20 cellular contexts compared by ENCODE assay signal in the genomic region with DNA sequence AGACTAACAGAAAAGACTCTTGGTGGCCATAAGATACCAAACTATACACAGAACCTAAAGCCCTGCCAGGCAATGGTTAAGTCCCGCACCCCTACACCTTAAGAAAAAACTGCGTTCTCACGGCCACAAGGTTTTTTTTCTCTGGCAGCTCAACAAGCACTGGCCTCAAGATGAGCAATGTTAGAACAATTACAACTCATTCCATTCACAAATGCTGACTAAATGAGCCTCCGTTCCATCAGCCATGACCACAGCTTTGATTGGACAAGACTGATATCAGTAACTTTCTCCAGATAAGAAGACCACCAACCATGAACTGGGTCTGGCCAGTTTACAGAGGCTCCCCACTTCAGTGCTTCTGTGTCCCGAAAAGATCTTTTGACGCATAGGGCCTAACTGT. TPM values are rescaled to one million over a fixed set of nuclear protein-coding genes. Genes with fewer than 3 reads are reported as not detected.
DNase-seq lines count a peak whose midpoint lies in the region; FAIRE-seq and TF ChIP-seq lines count a peak whose summit lies in the region.
"Had no signal": no experiment of that assay in that cellular context is flagged by ENCODE, and none has a peak within 500 bp of the region (broad histone marks: within the 10 kb centered on the region; RNA-seq: fewer than 3 reads in every experiment).

No MANE protein-coding gene starts in this region.

- no peak for TF ChIP-seq POLR2A in ovary (IDR thresholded peaks at IDR 0.05)

- H4K20me1 ChIP-seq in astrocyte (ENCODE audit: insufficient read depth, low read length) = no peaks in the 10 kb centered on the region
- H4K20me1 ChIP-seq: BLaER1 had no signal

- peak overlapping the region; percentile 27 for H3K9ac ChIP-seq in astrocyte (ENCODE audit: low read length)
- H3K9ac ChIP-seq: BLaER1 had no signal

- DNase-seq in HCEC 1CT (peak; percentile 59), astrocyte (ENCODE audit: low read depth) (peak; percentile 89), fibroblast of villous mesenchyme (ENCODE audit: low read depth) (peak; percentile 32), renal cortical epithelial cell (ENCODE audit: low read depth) (peak; percentile 76), ovary (no peak), T-helper 2 cell (no peak), G401 (ENCODE audit: low spot score) (no peak)
- DNase-seq: activated effector memory CD4-positive, alpha-beta T cell treated with Interleukin-2 at 50 U/mL for 16 hours; amygdala; cortex of kidney; left colon; NCI-H2029; NCI-H510A treated with DMSO at 0.1 percent for 48 hours; SHP77 treated with DMSO at 0.1 percent for 48 hours; small intestine; testis had no signal

- peaks cover 2% of the 10 kb centered on the region for H3K9me3 Mint-ChIP-seq in astrocyte (ENCODE audit: unreplicated experiment)
- H3K9me3 Mint-ChIP-seq: IgD-negative memory B cell; T-helper 1 cell treated with Interleukin-12 subunit alpha and Interleukin-12 subunit beta and Interleukin-4 antibody, amounts not matched to agents 30 μg/mL and 1 μg/mL, for 36 hours had no signal

- H3K27ac ChIP-seq in astrocyte (ENCODE audit: low read depth, low read length) (no peak overlapping the region), ovary (no peak overlapping the region)
- H3K27ac ChIP-seq: BLaER1, testis had no signal

- H3K36me3 Mint-ChIP-seq in astrocyte (ENCODE audit: low read depth, unreplicated experiment) = peaks cover 16% of the 10 kb centered on the region
- H3K36me3 Mint-ChIP-seq: IgD-negative memory B cell had no signal

- H2AFZ ChIP-seq in astrocyte (ENCODE audit: low read depth, low read length) = peak overlapping the region; percentile 21

- H3K4me1 Mint-ChIP-seq in astrocyte (ENCODE audit: low read depth, unreplicated experiment) = peaks cover 18% of the 10 kb centered on the region
- H3K4me1 Mint-ChIP-seq: IgD-negative memory B cell had no signal

- H3K4me3 ChIP-seq in astrocyte (ENCODE audit: insufficient read depth, low read depth, low read length) = no peak overlapping the region
- H3K4me3 ChIP-seq in fibroblast of villous mesenchyme (ENCODE audit: low read depth, low read length) = no peak overlapping the region
- no peak overlapping the region for H3K4me3 ChIP-seq in ovary
- H3K4me3 ChIP-seq: BLaER1, testis had no signal

- in situ Hi-C loops in G401 (cut with HindIII; ENCODE audit: low sequenced_read_pairs) = no loop called here

- peaks cover 15% of the 10 kb centered on the region for H3K4me1 ChIP-seq in astrocyte (ENCODE audit: insufficient read depth, low read length)
- H3K4me1 ChIP-seq in ovary (ENCODE audit: insufficient read depth) = no peaks in the 10 kb centered on the region
- H3K4me1 ChIP-seq: BLaER1, testis had no signal

- intact Hi-C loops in ovary (cut with DNase I) = no loop called here

- H3K27me3 Mint-ChIP-seq in astrocyte (ENCODE audit: low read depth, unreplicated experiment) = peaks cover 3% of the 10 kb centered on the region

- H3K79me2 ChIP-seq in astrocyte (ENCODE audit: insufficient read depth, low read length) = no peaks in the 10 kb centered on the region

- no peak overlapping the region for H3K4me3 Mint-ChIP-seq in astrocyte (ENCODE audit: unreplicated experiment)
- H3K4me3 Mint-ChIP-seq: IgD-negative memory B cell; T-helper 1 cell treated with Interleukin-12 subunit alpha and Interleukin-12 subunit beta and Interleukin-4 antibody, amounts not matched to agents 30 μg/mL and 1 μg/mL, for 36 hours had no signal

- H3K27ac Mint-ChIP-seq in astrocyte (ENCODE audit: unreplicated experiment) = peak overlapping the region; percentile 82
- H3K27ac Mint-ChIP-seq: IgD-negative memory B cell; T-helper 1 cell treated with Interleukin-12 subunit alpha and Interleukin-12 subunit beta and Interleukin-4 antibody, amounts not matched to agents 30 μg/mL and 1 μg/mL, for 36 hours had no signal

- 51 to 61% (median 59%) methylated on average over 6 of the region's 6 CpGs for WGBS in ovary, 3 donors

- peak; percentile 99 for FAIRE-seq in astrocyte (lab: Jason Lieb, UNC)
- FAIRE-seq: H1, small intestine had no signal

- H3K36me3 ChIP-seq in astrocyte (ENCODE audit: insufficient read depth, low read length) (no peaks in the 10 kb centered on the region), ovary (no peaks in the 10 kb centered on the region)
- H3K36me3 ChIP-seq: BLaER1 had no signal

- no peak for TF ChIP-seq CTCF in astrocyte (IDR thresholded peaks at IDR 0.05; ENCODE audit: insufficient read depth, low read depth, low read length)
- TF ChIP-seq CTCF in fibroblast of villous mesenchyme (IDR thresholded peaks at IDR 0.05; ENCODE audit: insufficient read depth, low read depth, low read length) = no peak
- no peak for TF ChIP-seq CTCF in ovary (IDR thresholded peaks at IDR 0.05)

- no peak for TF ChIP-seq EP300 in ovary (IDR thresholded peaks at IDR 0.05)

- H3K27me3 ChIP-seq in astrocyte (ENCODE audit: insufficient read depth, low read length) = no peaks in the 10 kb centered on the region
- no peaks in the 10 kb centered on the region for H3K27me3 ChIP-seq in ovary
- H3K27me3 ChIP-seq: BLaER1, testis had no signal

- peak overlapping the region; percentile 54 for H3K4me2 ChIP-seq in astrocyte (ENCODE audit: low read length)
- H3K4me2 ChIP-seq: BLaER1 had no signal

- H3K9me3 ChIP-seq in astrocyte (ENCODE audit: insufficient read depth, low read depth, low read length) (no peaks in the 10 kb centered on the region), ovary (no peaks in the 10 kb centered on the region)
- H3K9me3 ChIP-seq: BLaER1, testis had no signal

RNA-seq across cellular contexts. Expression of a gene that starts 31.9 kb away (rescaled TPM):
- total RNA-seq in astrocyte = 3.0 and 4.2 TPM in 2 replicates
- total RNA-seq in fibroblast of villous mesenchyme = 1.3 and 1.6 TPM in 2 replicates
- 0.35 and 1.2 TPM in 2 replicates for total RNA-seq in renal cortical epithelial cell
- total RNA-seq in ovary = 1 to 10 TPM; 1.6 to 5.1 (median 3.0) TPM
- 1 to 10 TPM; 2.9 to 3.1 TPM for polyA plus RNA-seq in ovary
- 0.71 TPM in 1 of 2 replicates, not detected in the other for total RNA-seq in G401 (2014; rRNA removed; shearing (Covaris generic))
- polyA plus RNA-seq: IgD-negative memory B cell had no signal

Comparison
In these comparisons a context has a peak if more than half of its experiments do, and no peak if none do; other contexts are left out.
1. DNase-seq: peak in HCEC 1CT (single experiment), astrocyte (single experiment), fibroblast of villous mesenchyme (single experiment) and renal cortical epithelial cell (single experiment); none in ovary (0 of 5), T-helper 2 cell (0 of 5) and G401 (single experiment).